In genomic region chr9:121122450-121123032, GRCh38 we compare ENCODE assay signal across 8 cellular contexts. TPM values are rescaled to one million over a fixed set of nuclear protein-coding genes. Genes with fewer than 3 reads are reported as not detected.
DNase-seq lines count a peak whose midpoint lies in the region; ATAC-seq and FAIRE-seq lines count a peak whose summit lies in the region.

No MANE protein-coding gene starts in this region.

- H3K27me3 ChIP-seq in stomach smooth muscle (ENCODE audit: control insufficient read depth in 1 of 2, insufficient read depth in 2 of 2, low read length in 2 of 2), result no peaks in the 10 kb centered on the region

- H3K36me3 ChIP-seq in stomach smooth muscle (ENCODE audit: control insufficient read depth in 2 of 2, insufficient read depth in 2 of 2, low read length in 2 of 2), result peaks cover 0 to 3% of the 10 kb centered on the region in 2 donors

- no peaks in the 10 kb centered on the region for H3K9me3 ChIP-seq in stomach smooth muscle (ENCODE audit: control insufficient read depth in 2 of 2, low read length in 2 of 2)

- peaks cover 3% of the 10 kb centered on the region for H3K4me1 ChIP-seq in stomach smooth muscle (ENCODE audit: control insufficient read depth, insufficient read depth, low read length)

- no peak for FAIRE-seq in HTR-8/SVneo (lab: Jason Lieb, UNC)

- H3K4me1 Mint-ChIP-seq in activated CD8-positive, alpha-beta memory T cell treated with anti-CD3 and anti-CD28 coated beads, Interleukin-2, amount 10 ng/mL, durations not matched to agents 7 days and 5 days, result peaks cover 37% of the 10 kb centered on the region
- peaks cover 45% of the 10 kb centered on the region for H3K4me1 Mint-ChIP-seq in activated CD4-positive, alpha-beta memory T cell treated with anti-CD3 and anti-CD28 coated beads, Interleukin-2, amount 10 ng/mL, durations not matched to agents 7 days and 5 days

- POLR2A ChIA-PET in activated CD4-positive, alpha-beta memory T cell treated with anti-CD3 and anti-CD28 coated beads, Interleukin-2, amount 10 ng/mL, durations not matched to agents 7 days and 5 days (lab: Charles Lee), result interaction anchor here (0.9 to 5.8 kb wide), 21 partner anchors 8 to 409 kb away, joined by 3 to 88 read pairs (median 6); partner anchors contain the start of genes CNTRL, FBXW2, MEGF9 and RAB14

- DNase-seq in activated CD8-positive, alpha-beta memory T cell treated with anti-CD3 and anti-CD28 coated beads, Interleukin-2, amount 10 ng/mL, durations not matched to agents 7 days and 5 days, result no peak
- no peak for DNase-seq in activated CD8-positive, alpha-beta memory T cell treated with anti-CD3 and anti-CD28 coated beads, Interleukin-2, amount 50 U/mL, for 4 hours
- DNase-seq in activated CD4-positive, alpha-beta memory T cell treated with anti-CD3 and anti-CD28 coated beads, Interleukin-2, amount 10 ng/mL, durations not matched to agents 7 days and 5 days, result no peak
- DNase-seq in iris pigment epithelial cell (ENCODE audit: low read depth) (peak; percentile 3), G401 (ENCODE audit: low spot score) (no peak), HTR-8/SVneo (ENCODE audit: insufficient read length, low spot score) (no peak)

- peak overlapping the region; percentile 3 to 71 for H3K4me3 ChIP-seq in stomach smooth muscle (ENCODE audit: low read length in 2 of 2)

- H3K36me3 Mint-ChIP-seq in activated CD8-positive, alpha-beta memory T cell treated with anti-CD3 and anti-CD28 coated beads, Interleukin-2, amount 10 ng/mL, durations not matched to agents 7 days and 5 days, result peaks cover 51% of the 10 kb centered on the region
- peaks cover 53% of the 10 kb centered on the region for H3K36me3 Mint-ChIP-seq in activated CD4-positive, alpha-beta memory T cell treated with anti-CD3 and anti-CD28 coated beads, Interleukin-2, amount 10 ng/mL, durations not matched to agents 7 days and 5 days (ENCODE audit: low read depth)

- no peaks in the 10 kb centered on the region for H3K9me3 Mint-ChIP-seq in activated CD8-positive, alpha-beta memory T cell treated with anti-CD3 and anti-CD28 coated beads, Interleukin-2, amount 10 ng/mL, durations not matched to agents 7 days and 5 days (ENCODE audit: low read depth)
- no peaks in the 10 kb centered on the region for H3K9me3 Mint-ChIP-seq in activated CD4-positive, alpha-beta memory T cell treated with anti-CD3 and anti-CD28 coated beads, Interleukin-2, amount 10 ng/mL, durations not matched to agents 7 days and 5 days

- no peak for ATAC-seq in activated CD8-positive, alpha-beta memory T cell treated with anti-CD3 and anti-CD28 coated beads, Interleukin-2, amount 10 ng/mL, durations not matched to agents 7 days and 5 days
- ATAC-seq in GM21723 (IDR thresholded peaks at IDR 0.05; ENCODE audit: unreplicated experiment), result no peak

- no peak overlapping the region for H3K27ac ChIP-seq in stomach smooth muscle (ENCODE audit: low read length)

- in situ Hi-C loops in G401 (cut with HindIII; ENCODE audit: low sequenced_read_pairs), result no loop called here

- peak overlapping the region; percentile 90 for H3K27ac Mint-ChIP-seq in activated CD8-positive, alpha-beta memory T cell treated with anti-CD3 and anti-CD28 coated beads, Interleukin-2, amount 10 ng/mL, durations not matched to agents 7 days and 5 days
- H3K27ac Mint-ChIP-seq in activated CD4-positive, alpha-beta memory T cell treated with anti-CD3 and anti-CD28 coated beads, Interleukin-2, amount 10 ng/mL, durations not matched to agents 7 days and 5 days, result peak overlapping the region; percentile 86

- peak overlapping the region; percentile 75 for H3K4me3 Mint-ChIP-seq in activated CD8-positive, alpha-beta memory T cell treated with anti-CD3 and anti-CD28 coated beads, Interleukin-2, amount 10 ng/mL, durations not matched to agents 7 days and 5 days
- H3K4me3 Mint-ChIP-seq in activated CD4-positive, alpha-beta memory T cell treated with anti-CD3 and anti-CD28 coated beads, Interleukin-2, amount 10 ng/mL, durations not matched to agents 7 days and 5 days, result peak overlapping the region; percentile 73

- no peaks in the 10 kb centered on the region for H3K27me3 Mint-ChIP-seq in activated CD8-positive, alpha-beta memory T cell treated with anti-CD3 and anti-CD28 coated beads, Interleukin-2, amount 10 ng/mL, durations not matched to agents 7 days and 5 days
- H3K27me3 Mint-ChIP-seq in activated CD4-positive, alpha-beta memory T cell treated with anti-CD3 and anti-CD28 coated beads, Interleukin-2, amount 10 ng/mL, durations not matched to agents 7 days and 5 days, result no peaks in the 10 kb centered on the region

- CTCF ChIA-PET in activated CD8-positive, alpha-beta memory T cell treated with anti-CD3 and anti-CD28 coated beads, Interleukin-2, amount 10 ng/mL, durations not matched to agents 7 days and 5 days (lab: Charles Lee), result interaction anchor here (0.7 to 3.1 kb wide), 6 partner anchors 11 to 79 kb away, joined by 3 to 16 read pairs (median 4); partner anchors contain the start of gene RAB14
- CTCF ChIA-PET in activated CD4-positive, alpha-beta memory T cell treated with anti-CD3 and anti-CD28 coated beads, Interleukin-2, amount 10 ng/mL, durations not matched to agents 7 days and 5 days (lab: Charles Lee), result interaction anchor here (0.7 to 3.0 kb wide), 13 partner anchors 9 to 366 kb away, joined by 3 to 19 read pairs (median 4); partner anchors contain the start of gene RAB14

- peak overlapping the region in 1 of 2 donors; percentile 68 for H3K9ac ChIP-seq in stomach smooth muscle (ENCODE audit: low read length in 2 of 2)

RNA-seq across cellular contexts. Expression of gene CNTRL, which starts 47.8 kb away (rescaled TPM):
- 100 to 1,000 TPM in 1 of 2 experiments, 10 to 100 TPM in 1; 80.3 to 107 TPM for total RNA-seq in activated CD8-positive, alpha-beta memory T cell treated with anti-CD3 and anti-CD28 coated beads, Interleukin-2, amount 10 ng/mL, durations not matched to agents 7 days and 5 days
- 10 to 100 TPM; 84.1 to 86.9 TPM for total RNA-seq in activated CD4-positive, alpha-beta memory T cell treated with anti-CD3 and anti-CD28 coated beads, Interleukin-2, amount 10 ng/mL, durations not matched to agents 7 days and 5 days
- total RNA-seq in G401 (2014; rRNA removed; shearing (Covaris generic)), result 4.4 and 9.6 TPM in 2 replicates
